29 cellular contexts compared by ENCODE assay signal in the genomic region with DNA sequence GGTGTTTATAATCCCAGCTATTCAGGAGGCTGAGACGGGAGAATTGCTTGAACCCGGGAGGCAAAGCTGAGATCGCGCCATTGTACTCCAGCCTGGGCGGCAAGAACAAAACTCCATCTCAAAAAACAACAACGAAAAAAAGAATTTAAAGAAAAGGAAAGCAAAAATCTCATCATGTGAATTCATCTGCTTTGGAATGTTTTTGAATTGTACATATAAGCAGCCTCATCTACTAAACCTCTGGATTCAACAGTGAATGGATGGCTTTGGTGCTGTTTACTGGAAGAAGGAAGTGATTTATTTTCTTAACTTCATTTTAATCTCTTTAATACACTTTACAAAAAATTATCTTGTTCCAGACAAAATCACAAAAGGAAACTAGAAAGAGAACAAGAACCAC.
"Had no signal": no experiment of that assay in that cellular context is flagged by ENCODE, and none has a peak within 500 bp of the region (broad histone marks: within the 10 kb centered on the region; RNA-seq: fewer than 3 reads in every experiment).

No MANE protein-coding gene starts in this region.

- H3K27me3 ChIP-seq: colonic mucosa, dorsolateral prefrontal cortex, esophagus muscularis mucosa, esophagus squamous epithelium, foreskin keratinocyte, gastrocnemius medialis, gastroesophageal sphincter, heart left ventricle, heart right ventricle, hepatocyte had no signal

- H3K36me3 ChIP-seq: colonic mucosa, esophagus muscularis mucosa, esophagus squamous epithelium, gastrocnemius medialis, gastroesophageal sphincter, heart left ventricle, heart right ventricle had no signal

- H3K79me2 ChIP-seq: hepatocyte had no signal

- ATAC-seq: effector memory CD8-positive, alpha-beta T cell; esophagus mucosa; foreskin keratinocyte; gastrocnemius medialis; gastroesophageal sphincter; heart left ventricle; heart right ventricle had no signal

- H3K27ac ChIP-seq: colonic mucosa, coronary artery, dorsolateral prefrontal cortex, epithelial cell of prostate, esophagus muscularis mucosa, esophagus squamous epithelium, foreskin keratinocyte, gastrocnemius medialis, gastroesophageal sphincter, heart left ventricle, heart right ventricle, hepatocyte had no signal

- H3K4me1 ChIP-seq: colonic mucosa had no signal

- DNase-seq: colonic mucosa; cortex of kidney; dermis blood vessel endothelial cell; dorsolateral prefrontal cortex; effector CD4-positive, alpha-beta T cell; effector CD8-positive, alpha-beta T cell; effector memory CD4-positive, alpha-beta T cell; effector memory CD8-positive, alpha-beta T cell; endodermal cell; erythroblast; esophagus squamous epithelium; foreskin fibroblast; foreskin keratinocyte; foreskin melanocyte; gastrocnemius medialis; glutamatergic neuron; head of caudate nucleus; heart left ventricle; heart right ventricle had no signal

- FAIRE-seq: colon, endometrium, endothelial cell of umbilical vein, frontal cortex had no signal

- H3K4me2 ChIP-seq: hepatocyte had no signal

- H3K4me3 ChIP-seq: colonic mucosa, coronary artery, dorsolateral prefrontal cortex, esophagus muscularis mucosa, esophagus squamous epithelium, gastrocnemius medialis, gastroesophageal sphincter, heart left ventricle, heart right ventricle, hepatocyte had no signal

- H3K9me3 ChIP-seq: colonic mucosa, esophagus muscularis mucosa, esophagus squamous epithelium, gastrocnemius medialis, gastroesophageal sphincter, heart left ventricle, heart right ventricle had no signal

- H2AFZ ChIP-seq: hepatocyte had no signal
